19 cellular contexts compared by ENCODE assay signal in the genomic region with DNA sequence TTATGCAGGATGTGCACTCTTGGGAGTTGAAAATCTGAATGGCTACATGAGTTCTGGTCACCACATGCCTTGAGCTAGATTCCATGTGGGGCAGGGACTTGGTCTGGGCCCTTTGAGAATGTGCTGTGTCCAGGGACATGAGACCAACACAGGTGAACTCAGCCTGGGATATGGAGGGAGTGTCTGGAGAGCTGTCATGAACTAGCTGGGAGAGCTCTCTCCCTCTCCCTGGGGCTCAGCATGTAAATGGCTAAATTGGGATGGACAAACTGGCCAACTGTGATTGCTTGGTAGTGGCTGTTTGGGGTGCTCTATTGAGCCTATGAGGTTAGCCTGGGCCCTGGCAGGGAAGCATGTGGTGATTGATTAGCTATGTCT.
A peak's percentile ranks its signal among the peaks of the same experiment; 100 is the strongest.
DNase-seq lines count a peak whose midpoint lies in the region; ATAC-seq, FAIRE-seq and TF ChIP-seq lines count a peak whose summit lies in the region.
"Had no signal": no experiment of that assay in that cellular context is flagged by ENCODE, and none has a peak within 500 bp of the region (broad histone marks: within the 10 kb centered on the region; RNA-seq: fewer than 3 reads in every experiment).

No MANE protein-coding gene starts in this region.

- H3K36me3 Mint-ChIP-seq in activated CD8-positive, alpha-beta memory T cell treated with anti-CD3 and anti-CD28 coated beads, Interleukin-2, amount 10 ng/mL, durations not matched to agents 7 days and 5 days, result no peaks in the 10 kb centered on the region
- peaks cover 4% of the 10 kb centered on the region for H3K36me3 Mint-ChIP-seq in type B pancreatic cell
- H3K36me3 Mint-ChIP-seq: CD4-positive, alpha-beta memory T cell had no signal

- H3K9me3 ChIP-seq in HepG2 (ENCODE audit: low read length) (peaks cover 1% of the 10 kb centered on the region; the same call in 1 of the 2 replicates), right lobe of liver (no peaks in the 10 kb centered on the region)

- TF ChIP-seq POLR2A in HepG2 (IDR thresholded peaks at IDR 0.05; ENCODE audit: insufficient read depth in 1 of 2, low read depth in 2 of 2, low read length in 2 of 2) (no peak), right lobe of liver (IDR thresholded peaks at IDR 0.05) (no peak)

- H2AK5ac ChIP-seq in mesendoderm (ENCODE audit: low read length), result peak overlapping the region; percentile 44

- FAIRE-seq in HepG2 (lab: Jason Lieb, UNC), result no peak
- FAIRE-seq: G401.6, GM12891, GM19239 had no signal

- H4K20me1 ChIP-seq in HepG2 (ENCODE audit: insufficient read depth, low read length), result no peaks in the 10 kb centered on the region

- H3K18ac ChIP-seq in mesendoderm (ENCODE audit: low read length), result peak overlapping the region; percentile 13

- no peak for ATAC-seq in HepG2
- no peak for ATAC-seq in right lobe of liver
- ATAC-seq in activated CD8-positive, alpha-beta memory T cell treated with anti-CD3 and anti-CD28 coated beads, Interleukin-2, amount 10 ng/mL, durations not matched to agents 7 days and 5 days, result no peak
- ATAC-seq in GM21717 (IDR thresholded peaks at IDR 0.05; ENCODE audit: unreplicated experiment), result no peak

- no peak for DNase-seq in HepG2 (ENCODE audit: low spot score)
- DNase-seq in right lobe of liver, result no peak
- peak; percentile 7 for DNase-seq in activated CD8-positive, alpha-beta memory T cell treated with anti-CD3 and anti-CD28 coated beads, Interleukin-2, amount 10 ng/mL, durations not matched to agents 7 days and 5 days
- no peak for DNase-seq in mesendoderm
- peak; percentile 42 for DNase-seq in type B pancreatic cell (ENCODE audit: extremely low spot score, unreplicated experiment)
- DNase-seq in 8988T, result no peak
- no peak for DNase-seq in activated gamma-delta T cell (lab: John Stamatoyannopoulos, UW)
- DNase-seq: ACHN; CD4-positive, alpha-beta memory T cell; DMS79; MV-4-11; NCI-H1436; NCI-H2029 treated with DMSO at 0.1 percent for 48 hours; NCI-H510A treated with DMSO at 0.1 percent for 48 hours had no signal

- BruUV-seq in HepG2 (replicated peaks; lab: Mats Ljungman, UMichigan), result no TSS peak

- H3K27me3 ChIP-seq in HepG2 (ENCODE audit: control insufficient read depth in 1 of 2, insufficient read depth in 2 of 2, low read length in 2 of 2) (peaks cover 5 to 25% of the 10 kb centered on the region in 2 experiments; a peak in 3 of 5 replicates), right lobe of liver (no peaks in the 10 kb centered on the region), mesendoderm (ENCODE audit: insufficient read depth, low read length, poor library complexity) (no peaks in the 10 kb centered on the region)

- H3K27ac ChIP-seq in HepG2 (ENCODE audit: extremely low read length, insufficient read depth, low read length) (no peak overlapping the region), right lobe of liver (no peak overlapping the region), mesendoderm (ENCODE audit: low read depth, low read length) (no peak overlapping the region)

- no peaks in the 10 kb centered on the region for H3K4me1 Mint-ChIP-seq in activated CD8-positive, alpha-beta memory T cell treated with anti-CD3 and anti-CD28 coated beads, Interleukin-2, amount 10 ng/mL, durations not matched to agents 7 days and 5 days
- H3K4me1 Mint-ChIP-seq in type B pancreatic cell (ENCODE audit: unreplicated experiment), result peaks cover 7% of the 10 kb centered on the region
- H3K4me1 Mint-ChIP-seq: B cell; CD4-positive, alpha-beta memory T cell had no signal

- H3K4me2 ChIP-seq in HepG2 (ENCODE audit: low read depth, low read length), result no peak overlapping the region
- H3K4me2 ChIP-seq in mesendoderm (ENCODE audit: low read length), result no peak overlapping the region

- H4K8ac ChIP-seq in mesendoderm (ENCODE audit: low read depth, low read length), result no peak overlapping the region

- H3K79me2 ChIP-seq in HepG2 (ENCODE audit: insufficient read depth, low read length) (no peaks in the 10 kb centered on the region), mesendoderm (ENCODE audit: control insufficient read depth, insufficient read depth, low read length) (no peaks in the 10 kb centered on the region)

- intact Hi-C loops in HepG2 (cut with micrococcal nuclease; ENCODE audit: unreplicated experiment), result no loop called here
- intact Hi-C loops in right lobe of liver (cut with DNase I), result no loop called here

- no peak overlapping the region for H3K9ac ChIP-seq in HepG2 (ENCODE audit: insufficient read depth, low read depth, low read length)
- H3K9ac ChIP-seq in mesendoderm (ENCODE audit: low read length), result no peak overlapping the region

- H2BK120ac ChIP-seq in mesendoderm (ENCODE audit: low read depth, low read length), result no peak overlapping the region

- H2BK5ac ChIP-seq in mesendoderm (ENCODE audit: low read length), result peak overlapping the region; percentile 12

- TF ChIP-seq EP300 in HepG2 (IDR thresholded peaks at IDR 0.05; ENCODE audit: low read depth in 2 of 2, low read length in 2 of 2) (no peak), HepG2 (CRISPR knock-in tag; IDR thresholded peaks at IDR 0.05; ENCODE audit: borderline replicate concordance) (no peak)

- peaks cover 2% of the 10 kb centered on the region for H3K9me3 Mint-ChIP-seq in activated CD8-positive, alpha-beta memory T cell treated with anti-CD3 and anti-CD28 coated beads, Interleukin-2, amount 10 ng/mL, durations not matched to agents 7 days and 5 days (ENCODE audit: low read depth)
- H3K9me3 Mint-ChIP-seq in type B pancreatic cell, result peaks cover 10% of the 10 kb centered on the region

- TF ChIP-seq CTCF in HepG2 (CRISPR knock-in tag; IDR thresholded peaks at IDR 0.05) (no peak), right lobe of liver (IDR thresholded peaks at IDR 0.05) (no peak), type B pancreatic cell (conservative IDR thresholded peaks at IDR 0.05) (no peak)

- no peak for TF ChIP-seq RAD21 in HepG2 (CRISPR knock-in tag; IDR thresholded peaks at IDR 0.05)

- peaks cover 8% of the 10 kb centered on the region for H3K27me3 Mint-ChIP-seq in activated CD8-positive, alpha-beta memory T cell treated with anti-CD3 and anti-CD28 coated beads, Interleukin-2, amount 10 ng/mL, durations not matched to agents 7 days and 5 days
- H3K27me3 Mint-ChIP-seq in type B pancreatic cell, result no peaks in the 10 kb centered on the region
- H3K27me3 Mint-ChIP-seq: B cell had no signal

- in situ Hi-C loops in HepG2 (cut with HindIII; ENCODE audit: extremely low pct_ligation_motif_present, low pct_unique_long_range_greater_than_20kb), result no loop called here

- H3K36me3 ChIP-seq in HepG2 (replicated peaks in 1 of 2; ENCODE audit: control insufficient read depth in 1 of 2, insufficient read depth in 2 of 2, low read length in 2 of 2) (no peaks in the 10 kb centered on the region), right lobe of liver (no peaks in the 10 kb centered on the region), mesendoderm (ENCODE audit: control insufficient read depth, insufficient read depth, low read length) (no peaks in the 10 kb centered on the region)

- H3K23ac ChIP-seq in mesendoderm (ENCODE audit: low read length), result no peak overlapping the region

- H3K4me3 Mint-ChIP-seq in activated CD8-positive, alpha-beta memory T cell treated with anti-CD3 and anti-CD28 coated beads, Interleukin-2, amount 10 ng/mL, durations not matched to agents 7 days and 5 days, result no peak overlapping the region
- H3K4me3 Mint-ChIP-seq in type B pancreatic cell, result no peak overlapping the region
- H3K4me3 Mint-ChIP-seq: B cell; CD4-positive, alpha-beta memory T cell had no signal

- H2AFZ ChIP-seq in HepG2 (ENCODE audit: low read length), result no peak overlapping the region

- POLR2A ChIA-PET in HepG2 (lab: Yijun Ruan, JAX), result no interaction called here

- no peaks in the 10 kb centered on the region for H3K4me1 ChIP-seq in HepG2 (ENCODE audit: insufficient read depth, low read length)
- H3K4me1 ChIP-seq in right lobe of liver, result no peaks in the 10 kb centered on the region
- H3K4me1 ChIP-seq in mesendoderm (ENCODE audit: control insufficient read depth, low read depth, low read length), result peaks cover 14% of the 10 kb centered on the region

- H3K4me3 ChIP-seq in HepG2 (replicated peaks in 1 of 3; ENCODE audit: insufficient read depth in 1 of 3, low read depth in 2 of 3, low read length in 3 of 3) (no peak overlapping the region), right lobe of liver (no peak overlapping the region), mesendoderm (ENCODE audit: low read length) (no peak overlapping the region)

- H3K27ac Mint-ChIP-seq in activated CD8-positive, alpha-beta memory T cell treated with anti-CD3 and anti-CD28 coated beads, Interleukin-2, amount 10 ng/mL, durations not matched to agents 7 days and 5 days, result no peak overlapping the region
- H3K27ac Mint-ChIP-seq in type B pancreatic cell, result no peak overlapping the region
- H3K27ac Mint-ChIP-seq: B cell; CD4-positive, alpha-beta memory T cell had no signal

- H2BK15ac ChIP-seq in mesendoderm (replicated peaks; ENCODE audit: low read depth), result no peak overlapping the region

- no peak overlapping the region for H3K4ac ChIP-seq in mesendoderm (ENCODE audit: low read depth, low read length)

- CTCF ChIA-PET in HepG2 (lab: Yijun Ruan, JAX; ENCODE audit: low intra/inter-chr PET ratio, low total read pairs), result no interaction called here
- CTCF ChIA-PET in activated CD8-positive, alpha-beta memory T cell treated with anti-CD3 and anti-CD28 coated beads, Interleukin-2, amount 10 ng/mL, durations not matched to agents 7 days and 5 days (lab: Charles Lee), result no interaction called here

- peak overlapping the region; percentile 77 for H3K56ac ChIP-seq in mesendoderm (ENCODE audit: low read length)

- H3K79me1 ChIP-seq in mesendoderm (ENCODE audit: low read length), result no peaks in the 10 kb centered on the region

- no peak overlapping the region for H4K5ac ChIP-seq in mesendoderm (ENCODE audit: low read length)

TF ChIP-seq in HepG2, 621 proteins besides CTCF, POLR2A, EP300 and RAD21:
- TF ChIP-seq, protein P1, sequence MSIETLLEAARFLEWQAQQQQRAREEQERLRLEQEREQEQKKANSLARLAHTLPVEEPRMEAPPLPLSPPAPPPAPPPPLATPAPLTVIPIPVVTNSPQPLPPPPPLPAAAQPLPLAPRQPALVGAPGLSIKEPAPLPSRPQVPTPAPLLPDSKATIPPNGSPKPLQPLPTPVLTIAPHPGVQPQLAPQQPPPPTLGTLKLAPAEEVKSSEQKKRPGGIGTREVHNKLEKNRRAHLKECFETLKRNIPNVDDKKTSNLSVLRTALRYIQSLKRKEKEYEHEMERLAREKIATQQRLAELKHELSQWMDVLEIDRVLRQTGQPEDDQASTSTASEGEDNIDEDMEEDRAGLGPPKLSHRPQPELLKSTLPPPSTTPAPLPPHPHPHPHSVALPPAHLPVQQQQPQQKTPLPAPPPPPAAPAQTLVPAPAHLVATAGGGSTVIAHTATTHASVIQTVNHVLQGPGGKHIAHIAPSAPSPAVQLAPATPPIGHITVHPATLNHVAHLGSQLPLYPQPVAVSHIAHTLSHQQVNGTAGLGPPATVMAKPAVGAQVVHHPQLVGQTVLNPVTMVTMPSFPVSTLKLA (IDR thresholded peaks at IDR 0.05), result peak; percentile 35; the same call in 1 of the 2 replicates
- TF ChIP-seq HCFC1 (IDR thresholded peaks at IDR 0.05; ENCODE audit: low read depth, low read length), result no peak
TF ChIP-seq in HepG2: peak in this region for 1.

Comparison
In these comparisons a context has a peak if more than half of its experiments do, and no peak if none do; other contexts are left out.
1. DNase-seq: peak in activated CD8-positive, alpha-beta memory T cell treated with anti-CD3 and anti-CD28 coated beads, Interleukin-2, amount 10 ng/mL, durations not matched to agents 7 days and 5 days (single experiment) and type B pancreatic cell (single experiment); none in HepG2 (single experiment), right lobe of liver (0 of 3), mesendoderm (single experiment), 8988T (single experiment) and activated gamma-delta T cell (single experiment).